ENCODE assay signal across 14 cellular contexts in genomic region chr3:46112984-46113383, GRCh38.
"Had no signal": no experiment of that assay in that cellular context is flagged by ENCODE, and none has a peak within 500 bp of the region (broad histone marks: within the 10 kb centered on the region; RNA-seq: fewer than 3 reads in every experiment).

No MANE protein-coding gene starts in this region.

- H3K27ac Mint-ChIP-seq: activated naive CD8-positive, alpha-beta T cell; nephron had no signal

- H3K27me3 ChIP-seq: gastrocnemius medialis, thyroid gland had no signal

- H3K4me3 ChIP-seq: dorsolateral prefrontal cortex, gastrocnemius medialis, thyroid gland had no signal

- H3K4me3 Mint-ChIP-seq: activated naive CD8-positive, alpha-beta T cell; nephron had no signal

- H3K36me3 Mint-ChIP-seq: activated naive CD8-positive, alpha-beta T cell had no signal

- H3K27me3 Mint-ChIP-seq: activated naive CD8-positive, alpha-beta T cell had no signal

- H3K9me3 Mint-ChIP-seq: nephron had no signal

- ATAC-seq: gastrocnemius medialis had no signal

- DNase-seq: activated CD4-positive, alpha-beta T cell treated with anti-CD3 and anti-CD28 coated beads, Interleukin-2, amount 50 U/mL, for 48 hours; amygdala; caudate nucleus; dorsolateral prefrontal cortex; gastrocnemius medialis; head of caudate nucleus; nucleus accumbens; posterior cingulate gyrus; retina; stimulated activated CD4-positive, alpha-beta T cell treated with anti-CD3 and anti-CD28 coated beads, Interleukin-2, amount 100 ng/mL, for 24 hours; stimulated activated naive CD4-positive, alpha-beta T cell treated with Interleukin-2 at 50 U/mL for 16 hours; thyroid gland had no signal

- H3K36me3 ChIP-seq: gastrocnemius medialis, thyroid gland had no signal

- H3K9me3 ChIP-seq: gastrocnemius medialis, thyroid gland had no signal

- H3K4me1 ChIP-seq: gastrocnemius medialis had no signal

- H3K27ac ChIP-seq: dorsolateral prefrontal cortex, gastrocnemius medialis, thyroid gland had no signal
